ENCODE assay signal across 2 cellular contexts in genomic region chr16:2771496-2772402, GRCh38.
A peak's percentile ranks its signal among the peaks of the same experiment; 100 is the strongest.
TF ChIP-seq lines count a peak whose summit lies in the region.

No MANE protein-coding gene starts in this region.

TF ChIP-seq in IMR-90, 13 proteins besides CTCF, POLR2A, EP300 and RAD21:
- TF ChIP-seq MAZ (IDR thresholded peaks at IDR 0.05; ENCODE audit: borderline replicate concordance, low read depth, low read length) (no peak), CHD1 (IDR thresholded peaks at IDR 0.05; ENCODE audit: low read depth, low read length) (no peak), NFE2L2 (IDR thresholded peaks at IDR 0.05; ENCODE audit: low read depth, low read length) (no peak), SMC3 (IDR thresholded peaks at IDR 0.05; ENCODE audit: low read depth, low read length) (no peak), BHLHE40 (IDR thresholded peaks at IDR 0.05; ENCODE audit: low read depth, low read length) (no peak), FOS (IDR thresholded peaks at IDR 0.05; ENCODE audit: low read depth, low read length) (no peak), CEBPB (IDR thresholded peaks at IDR 0.05; ENCODE audit: low read depth, low read length) (no peak), MAFK (IDR thresholded peaks at IDR 0.05; ENCODE audit: low read depth, low read length) (no peak), RFX5 (IDR thresholded peaks at IDR 0.05; ENCODE audit: low read depth, low read length) (no peak), MXI1 (IDR thresholded peaks at IDR 0.05; ENCODE audit: borderline replicate concordance, low read depth, low read length) (no peak), RCOR1 (IDR thresholded peaks at IDR 0.05; ENCODE audit: insufficient replicate concordance, low read length) (no peak)
- TF ChIP-seq, protein P1, sequence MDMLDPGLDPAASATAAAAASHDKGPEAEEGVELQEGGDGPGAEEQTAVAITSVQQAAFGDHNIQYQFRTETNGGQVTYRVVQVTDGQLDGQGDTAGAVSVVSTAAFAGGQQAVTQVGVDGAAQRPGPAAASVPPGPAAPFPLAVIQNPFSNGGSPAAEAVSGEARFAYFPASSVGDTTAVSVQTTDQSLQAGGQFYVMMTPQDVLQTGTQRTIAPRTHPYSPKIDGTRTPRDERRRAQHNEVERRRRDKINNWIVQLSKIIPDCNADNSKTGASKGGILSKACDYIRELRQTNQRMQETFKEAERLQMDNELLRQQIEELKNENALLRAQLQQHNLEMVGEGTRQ (IDR thresholded peaks at IDR 0.05; ENCODE audit: low read depth, low read length) = no peak
- TF ChIP-seq, protein P2, sequence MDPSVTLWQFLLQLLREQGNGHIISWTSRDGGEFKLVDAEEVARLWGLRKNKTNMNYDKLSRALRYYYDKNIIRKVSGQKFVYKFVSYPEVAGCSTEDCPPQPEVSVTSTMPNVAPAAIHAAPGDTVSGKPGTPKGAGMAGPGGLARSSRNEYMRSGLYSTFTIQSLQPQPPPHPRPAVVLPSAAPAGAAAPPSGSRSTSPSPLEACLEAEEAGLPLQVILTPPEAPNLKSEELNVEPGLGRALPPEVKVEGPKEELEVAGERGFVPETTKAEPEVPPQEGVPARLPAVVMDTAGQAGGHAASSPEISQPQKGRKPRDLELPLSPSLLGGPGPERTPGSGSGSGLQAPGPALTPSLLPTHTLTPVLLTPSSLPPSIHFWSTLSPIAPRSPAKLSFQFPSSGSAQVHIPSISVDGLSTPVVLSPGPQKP (IDR thresholded peaks at IDR 0.05; ENCODE audit: borderline replicate concordance, low read depth, low read length) = no peak

TF ChIP-seq in H1, 55 proteins besides CTCF, POLR2A, EP300 and RAD21:
- TF ChIP-seq YY1 (IDR thresholded peaks at IDR 0.05; ENCODE audit: low read depth, low read length) (no peak), SIX5 (IDR thresholded peaks at IDR 0.05; ENCODE audit: low read depth, low read length) (no peak), BRCA1 (IDR thresholded peaks at IDR 0.05; ENCODE audit: low read depth, low read length) (no peak), POLR2AphosphoS5 (IDR thresholded peaks at IDR 0.05; ENCODE audit: low read depth, low read length) (peak; percentile 76)
